ENCODE assay signal across 8 cellular contexts in the genomic region with DNA sequence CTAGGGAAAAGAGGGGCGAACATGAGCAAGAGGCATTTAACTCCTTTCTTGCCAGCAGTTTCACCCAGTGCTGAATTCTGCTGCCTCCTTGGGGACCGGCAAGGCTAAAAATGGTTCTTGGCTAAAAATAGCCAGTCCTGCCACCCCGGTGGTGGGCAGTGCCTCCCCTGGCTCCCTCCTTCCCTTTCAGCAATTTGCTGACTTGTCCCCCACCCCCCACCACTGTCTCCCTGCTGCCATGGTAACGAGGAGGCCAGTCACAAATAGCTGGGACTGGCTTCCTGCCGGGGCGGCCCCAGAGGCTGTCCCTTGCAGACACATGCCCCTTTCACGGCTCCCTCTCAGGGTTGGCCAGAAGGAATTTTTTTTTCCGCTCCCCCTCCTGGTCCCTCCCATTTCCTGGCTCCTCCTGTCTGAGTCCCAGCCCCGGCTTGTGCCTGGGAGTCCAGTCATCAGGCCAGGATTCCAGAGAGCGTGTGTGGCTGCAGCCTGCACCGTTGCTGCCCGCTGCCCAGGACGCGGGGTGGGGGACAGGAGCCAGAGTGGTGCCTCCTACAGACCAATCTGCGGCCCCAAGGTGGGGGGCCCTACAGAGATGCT.
DNase-seq lines count a peak whose midpoint lies in the region; ATAC-seq and TF ChIP-seq lines count a peak whose summit lies in the region.

No MANE protein-coding gene starts in this region.

- peak; percentile 70 for ATAC-seq in GM21447 (IDR thresholded peaks at IDR 0.05; ENCODE audit: unreplicated experiment)

- H3K36me3 ChIP-seq in adrenal gland (replicated peaks in 1 of 2) (peaks cover 0 to 24% of the 10 kb centered on the region in 2 donors), cardiac muscle cell (peaks cover 24% of the 10 kb centered on the region)

- WGBS in adrenal gland, 4 donors, result 2 to 5% (median 4%) methylated on average over 7 to 15 of the region's 15 CpGs

- no peak; the same call in 1 of the 2 replicates for TF ChIP-seq EP300 in Ishikawa (IDR thresholded peaks at IDR 0.05; ENCODE audit: borderline replicate concordance)

- H3K9me3 ChIP-seq in adrenal gland (replicated peaks in 1 of 3) (no peaks in the 10 kb centered on the region), cardiac muscle cell (ENCODE audit: low read depth) (no peaks in the 10 kb centered on the region)

- H3K27ac ChIP-seq in adrenal gland, result peak overlapping the region; percentile 12 to 88 (median 84)
- peak overlapping the region; percentile 93 for H3K27ac ChIP-seq in cardiac muscle cell

- intact Hi-C loops in adrenal gland (cut with DNase I), result no loop called here

- H3K4me3 ChIP-seq in adrenal gland (peak overlapping the region in 3 of 4 donors; percentile 3 to 79 (median 69)), cardiac muscle cell (peak overlapping the region; percentile 50)

- peak; percentile 97 for DNase-seq in DMS 273 (lab: John Stamatoyannopoulos, UW; ENCODE audit: unreplicated experiment)
- peak; percentile 93 to 99 (median 98) for DNase-seq in adrenal gland
- DNase-seq in cardiac muscle cell (ENCODE audit: low read depth in 1 of 2, low spot score in 1 of 2), result peak; percentile 98
- DNase-seq in occipital lobe (lab: John Stamatoyannopoulos, UW), result peak; percentile 87
- no peak for DNase-seq in NCI-H1092 (lab: John Stamatoyannopoulos, UW)
- no peak for DNase-seq in NCI-H2081 treated with DMSO at 0.1 percent for 48 hours (lab: John Stamatoyannopoulos, UW)

- TF ChIP-seq RAD21 in Ishikawa (IDR thresholded peaks at IDR 0.05; ENCODE audit: low read depth), result no peak; the same call in 1 of the 2 replicates

- H3K27me3 ChIP-seq in adrenal gland (no peaks in the 10 kb centered on the region), cardiac muscle cell (no peaks in the 10 kb centered on the region)

- H3K4me1 ChIP-seq in adrenal gland (replicated peaks in 1 of 2), result peaks cover 16 to 69% of the 10 kb centered on the region in 2 donors
- H3K4me1 ChIP-seq in cardiac muscle cell (ENCODE audit: low read depth), result peaks cover 29% of the 10 kb centered on the region

- TF ChIP-seq POLR2A in adrenal gland (IDR thresholded peaks at IDR 0.05), result peak; percentile 93 to 99

- TF ChIP-seq CTCF in adrenal gland (IDR thresholded peaks at IDR 0.05) (peak in 1 of 6 experiments; percentile 1), cardiac muscle cell (IDR thresholded peaks at IDR 0.05; ENCODE audit: low read depth, low read length) (no peak)

TF ChIP-seq in Ishikawa, 13 proteins besides CTCF, POLR2A, EP300 and RAD21:
- TF ChIP-seq USF1 (IDR thresholded peaks at IDR 0.05) (peak; percentile 24; the same call in 1 of the 2 replicates), FOXM1 (IDR thresholded peaks at IDR 0.05; ENCODE audit: borderline replicate concordance, low read depth) (no peak), TAF1 (IDR thresholded peaks at IDR 0.05; ENCODE audit: low read depth) (peak; percentile 60), TEAD4 (IDR thresholded peaks at IDR 0.05) (peak; percentile 46), NFIC (IDR thresholded peaks at IDR 0.05) (no peak), TCF12 (IDR thresholded peaks at IDR 0.05; ENCODE audit: low read depth) (peak; percentile 77), CREB1 (IDR thresholded peaks at IDR 0.05; ENCODE audit: low read depth) (no peak), EGR1 (IDR thresholded peaks at IDR 0.05) (no peak), ZBTB7A (IDR thresholded peaks at IDR 0.05; ENCODE audit: low read depth) (0 out of 2 replicates have a peak, but pooled peaks have one; percentile 51), YY1 (IDR thresholded peaks at IDR 0.05; ENCODE audit: low read depth) (no peak), CEBPB (IDR thresholded peaks at IDR 0.05) (no peak)
- TF ChIP-seq, protein P1, sequence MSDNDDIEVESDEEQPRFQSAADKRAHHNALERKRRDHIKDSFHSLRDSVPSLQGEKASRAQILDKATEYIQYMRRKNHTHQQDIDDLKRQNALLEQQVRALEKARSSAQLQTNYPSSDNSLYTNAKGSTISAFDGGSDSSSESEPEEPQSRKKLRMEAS (IDR thresholded peaks at IDR 0.05), result peak; percentile 63; the same call in 1 of the 2 replicates
- TF ChIP-seq, protein P2, sequence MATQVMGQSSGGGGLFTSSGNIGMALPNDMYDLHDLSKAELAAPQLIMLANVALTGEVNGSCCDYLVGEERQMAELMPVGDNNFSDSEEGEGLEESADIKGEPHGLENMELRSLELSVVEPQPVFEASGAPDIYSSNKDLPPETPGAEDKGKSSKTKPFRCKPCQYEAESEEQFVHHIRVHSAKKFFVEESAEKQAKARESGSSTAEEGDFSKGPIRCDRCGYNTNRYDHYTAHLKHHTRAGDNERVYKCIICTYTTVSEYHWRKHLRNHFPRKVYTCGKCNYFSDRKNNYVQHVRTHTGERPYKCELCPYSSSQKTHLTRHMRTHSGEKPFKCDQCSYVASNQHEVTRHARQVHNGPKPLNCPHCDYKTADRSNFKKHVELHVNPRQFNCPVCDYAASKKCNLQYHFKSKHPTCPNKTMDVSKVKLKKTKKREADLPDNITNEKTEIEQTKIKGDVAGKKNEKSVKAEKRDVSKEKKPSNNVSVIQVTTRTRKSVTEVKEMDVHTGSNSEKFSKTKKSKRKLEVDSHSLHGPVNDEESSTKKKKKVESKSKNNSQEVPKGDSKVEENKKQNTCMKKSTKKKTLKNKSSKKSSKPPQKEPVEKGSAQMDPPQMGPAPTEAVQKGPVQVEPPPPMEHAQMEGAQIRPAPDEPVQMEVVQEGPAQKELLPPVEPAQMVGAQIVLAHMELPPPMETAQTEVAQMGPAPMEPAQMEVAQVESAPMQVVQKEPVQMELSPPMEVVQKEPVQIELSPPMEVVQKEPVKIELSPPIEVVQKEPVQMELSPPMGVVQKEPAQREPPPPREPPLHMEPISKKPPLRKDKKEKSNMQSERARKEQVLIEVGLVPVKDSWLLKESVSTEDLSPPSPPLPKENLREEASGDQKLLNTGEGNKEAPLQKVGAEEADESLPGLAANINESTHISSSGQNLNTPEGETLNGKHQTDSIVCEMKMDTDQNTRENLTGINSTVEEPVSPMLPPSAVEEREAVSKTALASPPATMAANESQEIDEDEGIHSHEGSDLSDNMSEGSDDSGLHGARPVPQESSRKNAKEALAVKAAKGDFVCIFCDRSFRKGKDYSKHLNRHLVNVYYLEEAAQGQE (IDR thresholded peaks at IDR 0.05; ENCODE audit: low read depth), result no peak

Comparison
In these comparisons a context has a peak if more than half of its experiments do, and no peak if none do; other contexts are left out.
1. DNase-seq: peak in DMS 273 (single experiment), adrenal gland (7 of 7), cardiac muscle cell (2 of 2) and occipital lobe (single experiment); none in NCI-H1092 (single experiment) and NCI-H2081 treated with DMSO at 0.1 percent for 48 hours (single experiment).